Comparison of ENCODE assay signal across 12 cellular contexts in genomic region chr11:66118847-66119246, GRCh38. TPM values are rescaled to one million over a fixed set of nuclear protein-coding genes. Genes with fewer than 3 reads are reported as not detected.
A peak's percentile ranks its signal among the peaks of the same experiment; 100 is the strongest.
DNase-seq lines count a peak whose midpoint lies in the region; ATAC-seq, FAIRE-seq and TF ChIP-seq lines count a peak whose summit lies in the region.
"Had no signal": no experiment of that assay in that cellular context is flagged by ENCODE, and none has a peak within 500 bp of the region (broad histone marks: within the 10 kb centered on the region; RNA-seq: fewer than 3 reads in every experiment).

No MANE protein-coding gene starts in this region.

- no peaks in the 10 kb centered on the region for H3K27me3 ChIP-seq in ACC112 (ENCODE audit: insufficient read depth, low read length)
- H3K27me3 ChIP-seq in Karpas-422 (ENCODE audit: low read length), result no peaks in the 10 kb centered on the region

- POLR2A ChIA-PET in WTC11 (lab: Charles Lee), result no interaction called here

- H3K27ac ChIP-seq in ACC112 (ENCODE audit: low read depth, low read length) (peak overlapping the region; percentile 97), Karpas-422 (ENCODE audit: low read length) (peak overlapping the region; percentile 74; the same call in 1 of the 2 replicates)

- H3K36me3 Mint-ChIP-seq in brain (no peaks in the 10 kb centered on the region), mesothelial cell of epicardium (no peaks in the 10 kb centered on the region), WTC11 (no peaks in the 10 kb centered on the region)

- no peak for TF ChIP-seq POLR2A in H54 (IDR thresholded peaks at IDR 0.05; ENCODE audit: low read depth, low read length)

- H3K9ac ChIP-seq in Karpas-422 (ENCODE audit: low read length), result no peak overlapping the region

- CTCF ChIA-PET in WTC11 (lab: Charles Lee), result interaction anchor here (0.6 to 1.6 kb wide), 4 partner anchors 10 to 104 kb away, joined by 3 to 9 read pairs (median 6); no protein-coding TSS in a partner anchor

- H3K36me3 ChIP-seq in ACC112 (ENCODE audit: insufficient read depth, low read length) (no peaks in the 10 kb centered on the region), Karpas-422 (ENCODE audit: insufficient read depth, low read length) (no peaks in the 10 kb centered on the region)

- H3K4me1 ChIP-seq in ACC112 (ENCODE audit: control insufficient read depth, insufficient read depth, low read length, unreplicated experiment) (peaks cover 62% of the 10 kb centered on the region), Karpas-422 (ENCODE audit: low read length) (peaks cover 84% of the 10 kb centered on the region)

- H3K27me3 Mint-ChIP-seq in brain, result no peaks in the 10 kb centered on the region
- H3K27me3 Mint-ChIP-seq in mesothelial cell of epicardium (ENCODE audit: low read depth), result no peaks in the 10 kb centered on the region
- H3K27me3 Mint-ChIP-seq in WTC11 (ENCODE audit: low read depth), result no peaks in the 10 kb centered on the region

- H3K9me3 Mint-ChIP-seq in brain (no peaks in the 10 kb centered on the region), mesothelial cell of epicardium (no peaks in the 10 kb centered on the region), WTC11 (no peaks in the 10 kb centered on the region)
- H3K9me3 Mint-ChIP-seq: CD14-positive monocyte had no signal

- peak overlapping the region; percentile 3 to 93 (median 73) for H3K27ac Mint-ChIP-seq in brain
- peak overlapping the region; percentile 95 for H3K27ac Mint-ChIP-seq in mesothelial cell of epicardium
- H3K27ac Mint-ChIP-seq in WTC11, result no peak overlapping the region
- H3K27ac Mint-ChIP-seq: CD14-positive monocyte had no signal

- no peak for FAIRE-seq in H54 (lab: Jason Lieb, UNC)
- FAIRE-seq: H1 had no signal

- H3K9me2 ChIP-seq in Karpas-422 (replicated peaks; ENCODE audit: insufficient read depth, low read length), result no peaks in the 10 kb centered on the region

- H4K20me1 ChIP-seq in Karpas-422 (ENCODE audit: insufficient read depth, low read depth, low read length), result no peaks in the 10 kb centered on the region

- H3K4me3 ChIP-seq in ACC112 (ENCODE audit: low read depth, low read length) (peak overlapping the region; percentile 0; the same call in 1 of the 2 replicates), Karpas-422 (ENCODE audit: low read length) (no peak overlapping the region)

- no peak overlapping the region for H2AFZ ChIP-seq in ACC112 (ENCODE audit: low read length, unreplicated experiment)
- H2AFZ ChIP-seq in Karpas-422 (ENCODE audit: low read length), result no peak overlapping the region

- peak overlapping the region; percentile 9 for H3K4me2 ChIP-seq in Karpas-422 (ENCODE audit: low read depth, low read length, poor library complexity, severe bottlenecking)

- peaks cover 64% of the 10 kb centered on the region for H3K79me2 ChIP-seq in ACC112 (ENCODE audit: control insufficient read depth, insufficient read depth, low read length, unreplicated experiment)
- peaks cover 91% of the 10 kb centered on the region for H3K79me2 ChIP-seq in Karpas-422 (ENCODE audit: low read length)

- DNase-seq in Karpas-422 (no peak), mesothelial cell of epicardium (ENCODE audit: low spot score in 2 of 2, unreplicated experiment in 2 of 2) (no peak), WTC11 (ENCODE audit: low spot score) (no peak), DMS153 treated with DMSO at 0.1 percent for 48 hours (lab: John Stamatoyannopoulos, UW; ENCODE audit: unreplicated experiment) (no peak), H54 (ENCODE audit: insufficient read length, low spot score) (no peak)
- DNase-seq: stimulated activated CD4-positive, alpha-beta T cell treated with anti-CD3 and anti-CD28 coated beads, Interleukin-1b, Interleukin-23, amount 100 ng/mL, for 48 hours; stimulated activated naive CD4-positive, alpha-beta T cell treated with Interleukin-2 at 50 U/mL for 16 hours had no signal

- H3K4me1 Mint-ChIP-seq in brain (peaks cover 40% of the 10 kb centered on the region), mesothelial cell of epicardium (peaks cover 53% of the 10 kb centered on the region), WTC11 (peaks cover 28% of the 10 kb centered on the region)

- ATAC-seq in WTC11 (no peak), GM21723 (IDR thresholded peaks at IDR 0.05; ENCODE audit: unreplicated experiment) (no peak)

- H3K4me3 Mint-ChIP-seq in brain (no peak overlapping the region), mesothelial cell of epicardium (no peak overlapping the region), WTC11 (no peak overlapping the region)
- H3K4me3 Mint-ChIP-seq: CD14-positive monocyte had no signal

- TF ChIP-seq CTCF in brain (conservative IDR thresholded peaks at IDR 0.05) (no peak), mesothelial cell of epicardium (IDR thresholded peaks at IDR 0.05; ENCODE audit: unreplicated experiment) (no peak), WTC11 (IDR thresholded peaks at IDR 0.05) (no peak)

- no peaks in the 10 kb centered on the region for H3K9me3 ChIP-seq in Karpas-422 (ENCODE audit: low read length)

TF ChIP-seq in WTC11, 78 proteins besides CTCF, POLR2A, EP300 and RAD21:
- TF ChIP-seq USF1 (CRISPR knock-in tag; IDR thresholded peaks at IDR 0.05), result no peak
- no peak for TF ChIP-seq GRHL2 (CRISPR knock-in tag; IDR thresholded peaks at IDR 0.05; ENCODE audit: insufficient replicate concordance, severe bottlenecking)

RNA-seq across cellular contexts. Expression of gene PACS1, which starts 48.8 kb away (rescaled TPM):
- total RNA-seq in Karpas-422 (2014; rRNA removed; shearing (Covaris generic); ENCODE audit: low replicate concordance), result 60.5 and 81.1 TPM in 2 replicates
- 98.4 TPM for polyA plus RNA-seq in brain (ENCODE audit: insufficient read depth, low read depth, low replicate concordance)
- total RNA-seq in mesothelial cell of epicardium, result 81.6 to 88.0 TPM (median 87.0 TPM) in 3 replicates
- total RNA-seq in WTC11 (2021), result 30.1 to 34.8 TPM (median 30.9 TPM) in 3 replicates
